In the genomic region with DNA sequence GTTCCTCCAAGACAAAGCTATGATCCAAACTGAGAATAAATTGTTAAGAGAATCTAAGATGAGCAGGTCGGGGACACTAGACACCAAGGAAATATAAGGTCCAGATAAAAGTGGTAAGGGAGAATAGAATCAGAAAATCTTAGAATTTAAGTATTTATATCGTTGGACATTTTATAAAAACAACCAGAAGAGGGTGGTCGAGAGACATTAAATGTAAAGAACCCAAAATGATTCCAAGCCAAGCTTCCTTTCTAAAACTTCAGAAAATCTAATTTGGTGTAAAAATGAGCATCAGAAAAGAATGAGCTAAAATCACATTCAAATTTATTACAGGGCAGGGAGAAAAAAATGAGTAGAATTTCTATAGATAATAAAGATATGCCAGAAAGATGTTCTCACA, we compare ENCODE assay signal across 9 cellular contexts.
DNase-seq lines count a peak whose midpoint lies in the region; ATAC-seq and TF ChIP-seq lines count a peak whose summit lies in the region.
"Had no signal": no experiment of that assay in that cellular context is flagged by ENCODE, and none has a peak within 500 bp of the region (broad histone marks: within the 10 kb centered on the region; RNA-seq: fewer than 3 reads in every experiment).

No MANE protein-coding gene starts in this region.

- H3F3A ChIP-seq in PC-9 (ENCODE audit: insufficient read depth, low read depth) = no peaks in the 10 kb centered on the region

- intact Hi-C loops in activated CD8-positive, alpha-beta T cell treated with anti-CD3 and anti-CD28 coated beads for 36 hours (cut with micrococcal nuclease) = loop anchor here (2.0 kb wide), 1 partner anchor 158 kb away; no protein-coding TSS in a partner anchor
- intact Hi-C loops in PC-9 (cut with micrococcal nuclease; ENCODE audit: unreplicated experiment) = loop anchor here (1.0 to 10.0 kb wide), 4 partner anchors 96 to 894 kb away; a partner anchor contains a TSS

- no peak for DNase-seq in activated CD8-positive, alpha-beta T cell treated with anti-CD3 and anti-CD28 coated beads for 36 hours
- DNase-seq in activated CD8-positive, alpha-beta T cell treated with anti-CD3 and anti-CD28 coated beads, Interleukin-2, amount 10 ng/mL, durations not matched to agents 7 days and 5 days = no peak
- no peak for DNase-seq in PC-9
- peak; percentile 27 for DNase-seq in fibroblast of gingiva (ENCODE audit: low read depth)
- no peak for DNase-seq in tibial nerve (ENCODE audit: low spot score in 2 of 2)

- no peak overlapping the region for H3K27ac Mint-ChIP-seq in activated CD8-positive, alpha-beta T cell treated with anti-CD3 and anti-CD28 coated beads for 36 hours
- no peak overlapping the region for H3K27ac Mint-ChIP-seq in activated CD8-positive, alpha-beta T cell treated with anti-CD3 and anti-CD28 coated beads, Interleukin-2, amount 10 ng/mL, durations not matched to agents 7 days and 5 days
- H3K27ac Mint-ChIP-seq: IgD-negative memory B cell had no signal

- ATAC-seq in activated CD8-positive, alpha-beta T cell treated with anti-CD3 and anti-CD28 coated beads for 36 hours = no peak
- no peak for ATAC-seq in activated CD8-positive, alpha-beta T cell treated with anti-CD3 and anti-CD28 coated beads, Interleukin-2, amount 10 ng/mL, durations not matched to agents 7 days and 5 days
- ATAC-seq in HG03139 (IDR thresholded peaks at IDR 0.05; ENCODE audit: unreplicated experiment) = no peak
- no peak for ATAC-seq in HG03521 (IDR thresholded peaks at IDR 0.05; ENCODE audit: unreplicated experiment)
- ATAC-seq in GM18858 (IDR thresholded peaks at IDR 0.05; ENCODE audit: unreplicated experiment) = no peak

- TF ChIP-seq POLR2A in tibial nerve (IDR thresholded peaks at IDR 0.05) = no peak

- no peak overlapping the region for H3K4me3 ChIP-seq in PC-9
- H3K4me3 ChIP-seq in tibial nerve = no peak overlapping the region

- no peak overlapping the region for H3K4me2 ChIP-seq in PC-9

- no peaks in the 10 kb centered on the region for H4K20me1 ChIP-seq in PC-9 (ENCODE audit: insufficient read depth)

- TF ChIP-seq EP300 in tibial nerve (IDR thresholded peaks at IDR 0.05) = no peak

- CTCF ChIA-PET in activated CD8-positive, alpha-beta T cell treated with anti-CD3 and anti-CD28 coated beads for 36 hours (lab: Charles Lee) = interaction anchor here (0.7 to 1.8 kb wide), 12 partner anchors 9 to 176 kb away, joined by 3 to 18 read pairs (median 4); no protein-coding TSS in a partner anchor
- CTCF ChIA-PET in activated CD8-positive, alpha-beta T cell treated with anti-CD3 and anti-CD28 coated beads, Interleukin-2, amount 10 ng/mL, durations not matched to agents 7 days and 5 days (lab: Charles Lee) = interaction anchor here (0.7 to 2.2 kb wide), 5 partner anchors 120 to 194 kb away, joined by 3 to 20 read pairs (median 4); no protein-coding TSS in a partner anchor
- CTCF ChIA-PET in PC-9 (lab: Charles Lee) = interaction anchor here (0.6 to 1.1 kb wide), 5 partner anchors 10 to 890 kb away, joined by 3 to 6 read pairs (median 3); no protein-coding TSS in a partner anchor

- no peak overlapping the region for H2AFZ ChIP-seq in PC-9

- H3K9me2 ChIP-seq in PC-9 (ENCODE audit: insufficient read depth) = no peaks in the 10 kb centered on the region

- H3K9me3 ChIP-seq in PC-9 (ENCODE audit: insufficient read depth, low read depth) (no peaks in the 10 kb centered on the region), tibial nerve (no peaks in the 10 kb centered on the region)

- peak; percentile 47 for TF ChIP-seq CTCF in activated CD8-positive, alpha-beta T cell treated with anti-CD3 and anti-CD28 coated beads for 36 hours (IDR thresholded peaks at IDR 0.05)
- TF ChIP-seq CTCF in PC-9 (conservative IDR thresholded peaks at IDR 0.05) (peak; percentile 73), tibial nerve (IDR thresholded peaks at IDR 0.05) (peak; percentile 22 to 54 (median 35))

- no peaks in the 10 kb centered on the region; the same call in 1 of the 2 replicates for H3K4me1 ChIP-seq in PC-9 (replicated peaks; ENCODE audit: insufficient read depth)
- H3K4me1 ChIP-seq in tibial nerve = peaks cover 0 to 3% (median 0%) of the 10 kb centered on the region in 4 donors

- H3K79me2 ChIP-seq in PC-9 (ENCODE audit: low read depth) = no peaks in the 10 kb centered on the region

- no TSS peak for BruUV-seq in PC-9 (replicated peaks; lab: Mats Ljungman, UMichigan)

- no peak overlapping the region for H3K4me3 Mint-ChIP-seq in activated CD8-positive, alpha-beta T cell treated with anti-CD3 and anti-CD28 coated beads for 36 hours
- H3K4me3 Mint-ChIP-seq in activated CD8-positive, alpha-beta T cell treated with anti-CD3 and anti-CD28 coated beads, Interleukin-2, amount 10 ng/mL, durations not matched to agents 7 days and 5 days = no peak overlapping the region
- H3K4me3 Mint-ChIP-seq: IgD-negative memory B cell had no signal

- no peaks in the 10 kb centered on the region for H3K9me3 Mint-ChIP-seq in activated CD8-positive, alpha-beta T cell treated with anti-CD3 and anti-CD28 coated beads for 36 hours
- no peaks in the 10 kb centered on the region for H3K9me3 Mint-ChIP-seq in activated CD8-positive, alpha-beta T cell treated with anti-CD3 and anti-CD28 coated beads, Interleukin-2, amount 10 ng/mL, durations not matched to agents 7 days and 5 days (ENCODE audit: insufficient read depth)
- H3K9me3 Mint-ChIP-seq: IgD-negative memory B cell had no signal

- no peaks in the 10 kb centered on the region for H3K27me3 Mint-ChIP-seq in activated CD8-positive, alpha-beta T cell treated with anti-CD3 and anti-CD28 coated beads for 36 hours
- peaks cover 10% of the 10 kb centered on the region for H3K27me3 Mint-ChIP-seq in activated CD8-positive, alpha-beta T cell treated with anti-CD3 and anti-CD28 coated beads, Interleukin-2, amount 10 ng/mL, durations not matched to agents 7 days and 5 days (ENCODE audit: low read depth)

- WGBS in tibial nerve, 2 donors = 5 to 14% methylated on average over 3 of the region's 3 CpGs

- H3K36me3 Mint-ChIP-seq in activated CD8-positive, alpha-beta T cell treated with anti-CD3 and anti-CD28 coated beads for 36 hours (ENCODE audit: low read depth) = no peaks in the 10 kb centered on the region
- no peaks in the 10 kb centered on the region for H3K36me3 Mint-ChIP-seq in activated CD8-positive, alpha-beta T cell treated with anti-CD3 and anti-CD28 coated beads, Interleukin-2, amount 10 ng/mL, durations not matched to agents 7 days and 5 days (ENCODE audit: low read depth)
- H3K36me3 Mint-ChIP-seq: IgD-negative memory B cell had no signal

- no peak overlapping the region for H3K27ac ChIP-seq in PC-9
- no peak overlapping the region for H3K27ac ChIP-seq in tibial nerve

- H3K27me3 ChIP-seq in PC-9 (ENCODE audit: insufficient read depth, low read depth) (no peaks in the 10 kb centered on the region), tibial nerve (no peaks in the 10 kb centered on the region)

- no peaks in the 10 kb centered on the region for H3K4me1 Mint-ChIP-seq in activated CD8-positive, alpha-beta T cell treated with anti-CD3 and anti-CD28 coated beads for 36 hours (ENCODE audit: low read depth)
- H3K4me1 Mint-ChIP-seq in activated CD8-positive, alpha-beta T cell treated with anti-CD3 and anti-CD28 coated beads, Interleukin-2, amount 10 ng/mL, durations not matched to agents 7 days and 5 days (ENCODE audit: low read depth) = no peaks in the 10 kb centered on the region
- H3K4me1 Mint-ChIP-seq: IgD-negative memory B cell had no signal

- H3K36me3 ChIP-seq in PC-9 (ENCODE audit: low read depth) (no peaks in the 10 kb centered on the region), tibial nerve (no peaks in the 10 kb centered on the region)

- POLR2A ChIA-PET in activated CD8-positive, alpha-beta T cell treated with anti-CD3 and anti-CD28 coated beads for 36 hours (lab: Charles Lee) = no interaction called here
- POLR2A ChIA-PET in activated CD8-positive, alpha-beta T cell treated with anti-CD3 and anti-CD28 coated beads, Interleukin-2, amount 10 ng/mL, durations not matched to agents 7 days and 5 days (lab: Charles Lee) = interaction anchor here (0.5 kb wide), 1 partner anchor 59 kb away, joined by 3 read pairs; no protein-coding TSS in a partner anchor
- POLR2A ChIA-PET in PC-9 (lab: Charles Lee; ENCODE audit: unreplicated experiment) = no interaction called here
